8 cellular contexts compared by ENCODE assay signal in genomic region chr14:77025744-77026165, GRCh38. TPM values are rescaled to one million over a fixed set of nuclear protein-coding genes. Genes with fewer than 3 reads are reported as not detected.
DNase-seq lines count a peak whose midpoint lies in the region; TF ChIP-seq lines count a peak whose summit lies in the region.

No MANE protein-coding gene starts in this region.

- no peaks in the 10 kb centered on the region for H3K9me3 ChIP-seq in SJSA1 (replicated peaks)

- no peaks in the 10 kb centered on the region for H3K27me3 ChIP-seq in SJSA1 (replicated peaks)

- H3K36me3 ChIP-seq in SJSA1, result peaks cover 29% of the 10 kb centered on the region

- peaks cover 36% of the 10 kb centered on the region for H3K4me1 ChIP-seq in SJSA1 (replicated peaks)

- H3K27ac ChIP-seq in SJSA1, result no peak overlapping the region

- H3K4me3 ChIP-seq in SJSA1, result peak overlapping the region; percentile 59
- H3K4me3 ChIP-seq in fibroblast of villous mesenchyme (ENCODE audit: low read depth, low read length), result peak overlapping the region; percentile 88

- in situ Hi-C loops in G401 (cut with HindIII; ENCODE audit: low sequenced_read_pairs), result no loop called here

- peak; percentile 38 for DNase-seq in G401 (ENCODE audit: low spot score)
- DNase-seq in SJSA1 (ENCODE audit: low read depth in 1 of 2, low spot score in 2 of 2), result no peak
- DNase-seq in fibroblast of villous mesenchyme (ENCODE audit: low read depth), result no peak
- DNase-seq in retina, result peak; percentile 65
- DNase-seq in GM20000 (ENCODE audit: low spot score), result no peak
- no peak for DNase-seq in activated effector memory CD4-positive, alpha-beta T cell treated with Interleukin-2 at 50 U/mL for 16 hours
- DNase-seq in kidney glomerular epithelial cell (lab: John Stamatoyannopoulos, UW), result no peak
- no peak for DNase-seq in activated CD4-positive, alpha-beta T cell treated with anti-CD3 and anti-CD28 coated beads for 4 hours

- no peak for TF ChIP-seq CTCF in fibroblast of villous mesenchyme (IDR thresholded peaks at IDR 0.05; ENCODE audit: insufficient read depth, low read depth, low read length)
- TF ChIP-seq CTCF in GM20000 (IDR thresholded peaks at IDR 0.05; ENCODE audit: extremely low read depth, missing control alignments), result no peak

RNA-seq across cellular contexts. Expression of gene IRF2BPL, which starts 2.8 kb away (rescaled TPM):
- 57.2 and 59.4 TPM in 2 replicates for total RNA-seq in G401 (2014; rRNA removed; shearing (Covaris generic))
- 9.8 and 16.4 TPM in 2 replicates for total RNA-seq in SJSA1 (2014; rRNA removed; shearing (Covaris generic))
- total RNA-seq in fibroblast of villous mesenchyme, result 40.2 and 44.1 TPM in 2 replicates

Comparison
In these comparisons a context has a peak if more than half of its experiments do, and no peak if none do; other contexts are left out.
1. DNase-seq: peak in G401 (single experiment) and retina (single experiment); none in SJSA1 (0 of 2), fibroblast of villous mesenchyme (single experiment), GM20000 (single experiment), activated effector memory CD4-positive, alpha-beta T cell treated with Interleukin-2 at 50 U/mL for 16 hours (single experiment), kidney glomerular epithelial cell (single experiment) and activated CD4-positive, alpha-beta T cell treated with anti-CD3 and anti-CD28 coated beads for 4 hours (0 of 2).